In genomic region chr10:97718178-97718577, GRCh38 we compare ENCODE assay signal across 9 cellular contexts. TPM values are rescaled to one million over a fixed set of nuclear protein-coding genes. Genes with fewer than 3 reads are reported as not detected.
DNase-seq lines count a peak whose midpoint lies in the region; ATAC-seq and TF ChIP-seq lines count a peak whose summit lies in the region.
"Had no signal": no experiment of that assay in that cellular context is flagged by ENCODE, and none has a peak within 500 bp of the region (broad histone marks: within the 10 kb centered on the region; RNA-seq: fewer than 3 reads in every experiment).

No MANE protein-coding gene starts in this region.

- H3K27ac Mint-ChIP-seq in CD14-positive monocyte (peak overlapping the region in 6 of 7 donors; percentile 15 to 87 (median 74)), HFFc6 (no peak overlapping the region; the same call in 1 of the 2 replicates)
- H3K27ac Mint-ChIP-seq: activated CD4-positive, alpha-beta T cell treated with anti-CD3 and anti-CD28 coated beads, Interleukin-2, amount 10 ng/mL, durations not matched to agents 7 days and 5 days had no signal

- H3K9me3 Mint-ChIP-seq in CD14-positive monocyte, result peaks cover 0 to 1% (median 0%) of the 10 kb centered on the region in 7 donors
- no peaks in the 10 kb centered on the region for H3K9me3 Mint-ChIP-seq in HFFc6
- H3K9me3 Mint-ChIP-seq: activated CD4-positive, alpha-beta T cell treated with anti-CD3 and anti-CD28 coated beads, Interleukin-2, amount 10 ng/mL, durations not matched to agents 7 days and 5 days had no signal

- H3K4me1 ChIP-seq in SJCRH30 (peaks cover 34% of the 10 kb centered on the region), foreskin keratinocyte (peaks cover 29% of the 10 kb centered on the region), OCI-LY7 (ENCODE audit: insufficient read depth, low read length, poor library complexity, severe bottlenecking) (no peaks in the 10 kb centered on the region)

- H3K4me2 ChIP-seq in OCI-LY7 (ENCODE audit: low read length), result no peak overlapping the region

- POLR2A ChIA-PET in OCI-LY7 (lab: Charles Lee), result interaction anchor here (0.5 kb wide), 1 partner anchor 1565 kb away, joined by 4 read pairs; no protein-coding TSS in a partner anchor

- H3K4me3 ChIP-seq in SJCRH30 (no peak overlapping the region), OCI-LY7 (ENCODE audit: low read depth, low read length, poor library complexity, severe bottlenecking) (no peak overlapping the region)

- H2AFZ ChIP-seq in OCI-LY7 (ENCODE audit: low read length), result no peak overlapping the region

- peaks cover 0 to 1% (median 0%) of the 10 kb centered on the region in 3 donors for H3K27me3 Mint-ChIP-seq in CD14-positive monocyte (ENCODE audit: low read depth in 3 of 3)
- peaks cover 1% of the 10 kb centered on the region for H3K27me3 Mint-ChIP-seq in HFFc6 (ENCODE audit: insufficient read depth)

- H3K4me3 Mint-ChIP-seq in CD14-positive monocyte (no peak overlapping the region), HFFc6 (no peak overlapping the region)
- H3K4me3 Mint-ChIP-seq: activated CD4-positive, alpha-beta T cell treated with anti-CD3 and anti-CD28 coated beads, Interleukin-2, amount 10 ng/mL, durations not matched to agents 7 days and 5 days had no signal

- peaks cover 29 to 32% of the 10 kb centered on the region in 2 donors for H3K36me3 Mint-ChIP-seq in CD14-positive monocyte
- peaks cover 42% of the 10 kb centered on the region for H3K36me3 Mint-ChIP-seq in HFFc6 (ENCODE audit: low read depth)

- TF ChIP-seq CTCF in CD14-positive monocyte (IDR thresholded peaks at IDR 0.05), result no peak
- TF ChIP-seq CTCF in foreskin keratinocyte (conservative IDR thresholded peaks at IDR 0.05), result no peak
- TF ChIP-seq CTCF in OCI-LY7 (conservative IDR thresholded peaks at IDR 0.05; ENCODE audit: low read length), result no peak
- no peak for TF ChIP-seq CTCF in HFFc6 (IDR thresholded peaks at IDR 0.05)

- H3K4me1 Mint-ChIP-seq in CD14-positive monocyte (peaks cover 46% of the 10 kb centered on the region), HFFc6 (ENCODE audit: low read depth) (peaks cover 49% of the 10 kb centered on the region)

- H4K20me1 ChIP-seq in OCI-LY7 (ENCODE audit: insufficient read depth, low read length), result no peaks in the 10 kb centered on the region

- H3K36me3 ChIP-seq in SJCRH30 (no peaks in the 10 kb centered on the region; the same call in 1 of the 2 replicates), OCI-LY7 (ENCODE audit: insufficient read depth, low read length) (no peaks in the 10 kb centered on the region)

- intact Hi-C loops in CD14-positive monocyte (cut with micrococcal nuclease) (no loop called here), posterior cingulate gyrus (cut with DNase I) (no loop called here), OCI-LY7 (cut with micrococcal nuclease; ENCODE audit: unreplicated experiment) (no loop called here)

- DNase-seq in CD14-positive monocyte (ENCODE audit: low spot score), result no peak
- DNase-seq in SJCRH30, result peak; percentile 71 to 87
- DNase-seq in foreskin keratinocyte, result no peak
- peak in 8 of 10 donors; percentile 33 to 89 (median 54) for DNase-seq in posterior cingulate gyrus
- no peak for DNase-seq in OCI-LY7 (ENCODE audit: low spot score)
- DNase-seq in HFFc6, result no peak
- DNase-seq: activated CD4-positive, alpha-beta T cell treated with anti-CD3 and anti-CD28 coated beads, Interleukin-2, amount 10 ng/mL, durations not matched to agents 7 days and 5 days had no signal

- H3K79me2 ChIP-seq in OCI-LY7 (ENCODE audit: insufficient read depth, low read depth, low read length), result no peaks in the 10 kb centered on the region

- peak overlapping the region; percentile 82 for H3K27ac ChIP-seq in SJCRH30
- H3K27ac ChIP-seq in foreskin keratinocyte, result peak overlapping the region; percentile 3
- no peak overlapping the region for H3K27ac ChIP-seq in OCI-LY7 (ENCODE audit: low read depth, low read length, poor library complexity, severe bottlenecking)

- H3K27me3 ChIP-seq in SJCRH30 (no peaks in the 10 kb centered on the region), foreskin keratinocyte (no peaks in the 10 kb centered on the region)

- CTCF ChIA-PET in OCI-LY7 (lab: Charles Lee; ENCODE audit: unreplicated experiment), result no interaction called here

- ATAC-seq in foreskin keratinocyte (no peak), GM21717 (IDR thresholded peaks at IDR 0.05; ENCODE audit: unreplicated experiment) (no peak), HG02973 (IDR thresholded peaks at IDR 0.05; ENCODE audit: unreplicated experiment) (no peak)

- H3K9me3 ChIP-seq in SJCRH30 (replicated peaks) (no peaks in the 10 kb centered on the region), OCI-LY7 (ENCODE audit: low read length) (no peaks in the 10 kb centered on the region)

- H3K9me2 ChIP-seq in OCI-LY7 (ENCODE audit: insufficient read depth, low read length), result no peaks in the 10 kb centered on the region

- no TSS peak for BruUV-seq in OCI-LY7 (replicated peaks; lab: Mats Ljungman, UMichigan)

RNA-seq across cellular contexts. Expression of gene MARVELD1, which starts 4.6 kb away (rescaled TPM):
- polyA plus RNA-seq in CD14-positive monocyte, result 1 to 10 TPM; 3.7 to 9.2 TPM
- total RNA-seq in SJCRH30 (2014; rRNA removed; shearing (Covaris generic)), result 29.8 and 30.4 TPM in 2 replicates
- 52.9 and 58.6 TPM in 2 replicates for total RNA-seq in foreskin keratinocyte
- polyA plus RNA-seq in foreskin keratinocyte, result 47.6 and 53.0 TPM in 2 replicates
- not detected in 2 replicates for total RNA-seq in OCI-LY7 (2014; rRNA removed; shearing (Covaris generic))
- 0.13 TPM in 1 of 2 replicates, not detected in the other for total RNA-seq in OCI-LY7 (2022)
- 10 to 100 TPM; 76.7 to 94.7 (median 80.9) TPM for total RNA-seq in HFFc6 (2021; fragmentation: NEBNext Ultra II Directional; extraction: Animal tissue kit (Norgen Biotek cat#: 25700))

RNA-seq across cellular contexts. Expression of gene ZFYVE27, which starts 18.8 kb away (rescaled TPM):
- polyA plus RNA-seq in CD14-positive monocyte, result 1 to 10 TPM; 6.2 to 9.7 TPM
- total RNA-seq in SJCRH30 (2014; rRNA removed; shearing (Covaris generic)), result 20.7 and 27.1 TPM in 2 replicates
- total RNA-seq in foreskin keratinocyte, result 15.3 and 18.3 TPM in 2 replicates
- 14.1 and 14.2 TPM in 2 replicates for polyA plus RNA-seq in foreskin keratinocyte
- total RNA-seq in OCI-LY7 (2014; rRNA removed; shearing (Covaris generic)), result 24.0 and 25.5 TPM in 2 replicates
- 31.8 and 33.0 TPM in 2 replicates for total RNA-seq in OCI-LY7 (2022)
- total RNA-seq in HFFc6 (2021; fragmentation: NEBNext Ultra II Directional; extraction: Animal tissue kit (Norgen Biotek cat#: 25700)), result 10 to 100 TPM; 16.6 to 23.0 (median 18.3) TPM

RNA-seq across cellular contexts. Expression of gene AVPI1, which starts 31.1 kb away (rescaled TPM):
- polyA plus RNA-seq in CD14-positive monocyte (1 to 10 TPM; 2.0 to 2.9 TPM), foreskin keratinocyte (20.4 and 24.0 TPM in 2 replicates)
- total RNA-seq in SJCRH30 (2014; rRNA removed; shearing (Covaris generic)), result 11.2 and 14.4 TPM in 2 replicates
- total RNA-seq in foreskin keratinocyte (19.7 and 22.7 TPM in 2 replicates), OCI-LY7 (2022) (2.1 and 3.2 TPM in 2 replicates)
- total RNA-seq in OCI-LY7 (2014; rRNA removed; shearing (Covaris generic)), result 2.8 and 4.6 TPM in 2 replicates
- total RNA-seq in HFFc6 (2021; fragmentation: NEBNext Ultra II Directional; extraction: Animal tissue kit (Norgen Biotek cat#: 25700)), result 10 to 100 TPM; 28.2 to 44.8 (median 39.5) TPM

RNA-seq across cellular contexts. Expression of gene SFRP5, which starts 53.6 kb away (rescaled TPM):
- polyA plus RNA-seq in CD14-positive monocyte, result not detected
- total RNA-seq in SJCRH30 (2014; rRNA removed; shearing (Covaris generic)), result not detected in 2 replicates
- total RNA-seq in foreskin keratinocyte, result not detected in 2 replicates
- 0.02 TPM in 1 of 2 replicates, not detected in the other for polyA plus RNA-seq in foreskin keratinocyte
- total RNA-seq in OCI-LY7 (2014; rRNA removed; shearing (Covaris generic)), result not detected in 2 replicates
- total RNA-seq in OCI-LY7 (2022), result not detected in 2 replicates
- not detected for total RNA-seq in HFFc6 (2021; fragmentation: NEBNext Ultra II Directional; extraction: Animal tissue kit (Norgen Biotek cat#: 25700))
- total RNA-seq: activated CD4-positive, alpha-beta T cell treated with anti-CD3 and anti-CD28 coated beads, Interleukin-2, amount 10 ng/mL, durations not matched to agents 7 days and 5 days had no signal

Comparison
In these comparisons a context has a peak if more than half of its experiments do, and no peak if none do; other contexts are left out.
1. DNase-seq: peak in SJCRH30 (2 of 2) and posterior cingulate gyrus (8 of 10); none in CD14-positive monocyte (single experiment), foreskin keratinocyte (0 of 2), OCI-LY7 (single experiment) and HFFc6 (single experiment).
2. RNA of gene MARVELD1, which starts 4.6 kb away (total RNA-seq): 76.7 to 94.7 TPM in HFFc6, 52.9 to 58.6 TPM in foreskin keratinocyte and 29.8 to 30.4 TPM in SJCRH30; 0.13 TPM in OCI-LY7; every median in the first group is over 10 times any median in the second.